ENCODE assay signal across 13 cellular contexts in genomic region chr7:134553976-134554375, GRCh38. TPM values are rescaled to one million over a fixed set of nuclear protein-coding genes. Genes with fewer than 3 reads are reported as not detected.
DNase-seq lines count a peak whose midpoint lies in the region; TF ChIP-seq lines count a peak whose summit lies in the region.
"Had no signal": no experiment of that assay in that cellular context is flagged by ENCODE, and none has a peak within 500 bp of the region (broad histone marks: within the 10 kb centered on the region; RNA-seq: fewer than 3 reads in every experiment).

No MANE protein-coding gene starts in this region.

- H3K4me3 Mint-ChIP-seq in CD4-positive, alpha-beta memory T cell: no peak overlapping the region
- H3K4me3 Mint-ChIP-seq: activated naive CD8-positive, alpha-beta T cell had no signal

- H3K4me1 ChIP-seq in OCI-LY3 (ENCODE audit: low read length) (peaks cover 30% of the 10 kb centered on the region), transverse colon (no peaks in the 10 kb centered on the region)
- H3K4me1 ChIP-seq in CD4-positive, alpha-beta memory T cell (ENCODE audit: insufficient read depth, low read length): no peaks in the 10 kb centered on the region
- H3K4me1 ChIP-seq: uterus had no signal

- H3K27me3 Mint-ChIP-seq in CD4-positive, alpha-beta memory T cell: peaks cover 8 to 17% of the 10 kb centered on the region in 2 donors

- no peak overlapping the region for H2AFZ ChIP-seq in OCI-LY3 (ENCODE audit: low read depth, low read length)

- TF ChIP-seq CTCF in OCI-LY3 (IDR thresholded peaks at IDR 0.05; ENCODE audit: low read depth, low read length) (peak; percentile 49), fibroblast of mammary gland (conservative IDR thresholded peaks at IDR 0.05; ENCODE audit: control insufficient read depth, insufficient read depth, low read depth, low read length) (peak; percentile 27), transverse colon (IDR thresholded peaks at IDR 0.05) (peak in 1 of 5 experiments; percentile 11)

- H3K36me3 ChIP-seq in OCI-LY3 (replicated peaks; ENCODE audit: low read depth, low read length): no peaks in the 10 kb centered on the region
- no peaks in the 10 kb centered on the region for H3K36me3 ChIP-seq in CD4-positive, alpha-beta memory T cell (ENCODE audit: insufficient read depth, low read length)
- H3K36me3 ChIP-seq in transverse colon: no peaks in the 10 kb centered on the region
- H3K36me3 ChIP-seq: uterus had no signal

- CTCF ChIA-PET in CD4-positive, alpha-beta memory T cell (lab: Charles Lee; ENCODE audit: partially characterized antibody): interaction anchor here (1.1 to 1.8 kb wide), 3 partner anchors 11 to 121 kb away, joined by 3 to 7 read pairs (median 5); no protein-coding TSS in a partner anchor

- peak; percentile 5 for DNase-seq in activated CD4-positive, alpha-beta T cell treated with anti-CD3 and anti-CD28 coated beads for 48 hours
- no peak for DNase-seq in activated CD4-positive, alpha-beta T cell treated with anti-CD3 and anti-CD28 coated beads, Interleukin-2, amount 50 U/mL, for 48 hours
- DNase-seq in fibroblast of mammary gland (ENCODE audit: low read depth): peak; percentile 17
- no peak for DNase-seq in CD4-positive, alpha-beta memory T cell
- no peak for DNase-seq in dedifferentiated amniotic fluid mesenchymal stem cell (ENCODE audit: extremely low spot score)
- DNase-seq in NK-92 treated with Interleukin-12 subunit alpha and Interleukin-12 subunit beta, amount 100 ng/mL, for 24 hours (lab: John Stamatoyannopoulos, UW): no peak
- no peak for DNase-seq in transverse colon
- DNase-seq: NCI-H1048, SIG-M5, uterus had no signal

- intact Hi-C loops in CD4-positive, alpha-beta memory T cell (cut with micrococcal nuclease): no loop called here
- intact Hi-C loops in transverse colon (cut with DNase I; ENCODE audit: low total_unique reads): no loop called here

- no peak overlapping the region for H3K9ac ChIP-seq in OCI-LY3 (ENCODE audit: low read length)

- H3K79me2 ChIP-seq in OCI-LY3 (ENCODE audit: low read length): no peaks in the 10 kb centered on the region

- H3K9me3 ChIP-seq in OCI-LY3 (ENCODE audit: insufficient read depth, low read length): no peaks in the 10 kb centered on the region
- H3K9me3 ChIP-seq in CD4-positive, alpha-beta memory T cell (ENCODE audit: control insufficient read depth in 1 of 2, low read length in 2 of 2): no peaks in the 10 kb centered on the region
- no peaks in the 10 kb centered on the region for H3K9me3 ChIP-seq in transverse colon
- H3K9me3 ChIP-seq: uterus had no signal

- in situ Hi-C loops in transverse colon (cut with MboI; ENCODE audit: low pct_ligation_motif_present in 1 of 4, low pct_unique_long_range_greater_than_20kb in 1 of 4, low sequenced_read_pairs in 3 of 4): no loop called here

- 57% methylated on average over 4 of the region's 4 CpGs; no CpG with 5 or more reads in 1 of the 2 donors for WGBS in transverse colon (ENCODE audit: low coverage in 1 of 2), 2 donors

- peak overlapping the region; percentile 44 for H3K4me2 ChIP-seq in OCI-LY3 (ENCODE audit: low read length)

- H4K20me1 ChIP-seq in OCI-LY3 (ENCODE audit: insufficient read depth, low read length): no peaks in the 10 kb centered on the region

- H3K27me3 ChIP-seq in OCI-LY3 (ENCODE audit: low read depth, low read length): peaks cover 16% of the 10 kb centered on the region
- H3K27me3 ChIP-seq in CD4-positive, alpha-beta memory T cell (ENCODE audit: insufficient read depth, low read length): no peaks in the 10 kb centered on the region
- H3K27me3 ChIP-seq in transverse colon: no peaks in the 10 kb centered on the region
- H3K27me3 ChIP-seq: uterus had no signal

- peaks cover 0 to 3% (median 0%) of the 10 kb centered on the region in 8 donors for H3K9me3 Mint-ChIP-seq in CD4-positive, alpha-beta memory T cell

- TF ChIP-seq POLR2A in transverse colon (IDR thresholded peaks at IDR 0.05): no peak

- 0 out of 2 replicates have a peak overlapping the region, but pooled peaks have one; percentile 6 for H3K4me3 ChIP-seq in OCI-LY3 (ENCODE audit: low read length)
- no peak overlapping the region for H3K4me3 ChIP-seq in fibroblast of mammary gland (ENCODE audit: control insufficient read depth, low read depth, low read length)
- no peak overlapping the region for H3K4me3 ChIP-seq in CD4-positive, alpha-beta memory T cell (ENCODE audit: low read length in 2 of 2)
- no peak overlapping the region for H3K4me3 ChIP-seq in transverse colon
- H3K4me3 ChIP-seq: uterus had no signal

- H3K27ac Mint-ChIP-seq in CD4-positive, alpha-beta memory T cell: no peak overlapping the region
- H3K27ac Mint-ChIP-seq: activated naive CD8-positive, alpha-beta T cell had no signal

- TF ChIP-seq EP300 in transverse colon (IDR thresholded peaks at IDR 0.05; ENCODE audit: low read depth): no peak

- H3K27ac ChIP-seq in OCI-LY3 (ENCODE audit: low read length) (no peak overlapping the region), transverse colon (no peak overlapping the region)
- H3K27ac ChIP-seq in CD4-positive, alpha-beta memory T cell (ENCODE audit: low read depth, low read length): no peak overlapping the region
- H3K27ac ChIP-seq: uterus had no signal

- H3K36me3 Mint-ChIP-seq in CD4-positive, alpha-beta memory T cell: no peaks in the 10 kb centered on the region
- H3K36me3 Mint-ChIP-seq: activated naive CD8-positive, alpha-beta T cell had no signal

- POLR2A ChIA-PET in CD4-positive, alpha-beta memory T cell (lab: Charles Lee; ENCODE audit: partially characterized antibody): no interaction called here

- peaks cover 0 to 2% (median 0%) of the 10 kb centered on the region in 4 donors for H3K4me1 Mint-ChIP-seq in CD4-positive, alpha-beta memory T cell

RNA-seq across cellular contexts. Expression of gene AKR1B15, which starts 5.1 kb away (rescaled TPM):
- total RNA-seq in CD4-positive, alpha-beta memory T cell: not detected
- not detected for polyA plus RNA-seq in CD4-positive, alpha-beta memory T cell
- under 1 TPM in 1 of 4 donors, not detected in 3; 0.48 TPM for total RNA-seq in transverse colon
- total RNA-seq: liver, uterus had no signal

RNA-seq across cellular contexts. Expression of gene AKR1B10, which starts 26.6 kb away (rescaled TPM):
- total RNA-seq in CD4-positive, alpha-beta memory T cell: not detected
- not detected for polyA plus RNA-seq in CD4-positive, alpha-beta memory T cell
- total RNA-seq in transverse colon: 100 to 1,000 TPM in 3 of 4 donors, 10 to 100 TPM in 1; 68.1 to 311 (median 260) TPM

Comparison
In these comparisons a context has a peak if more than half of its experiments do, and no peak if none do; other contexts are left out.
1. DNase-seq: peak in activated CD4-positive, alpha-beta T cell treated with anti-CD3 and anti-CD28 coated beads for 48 hours (single experiment) and fibroblast of mammary gland (single experiment); none in activated CD4-positive, alpha-beta T cell treated with anti-CD3 and anti-CD28 coated beads, Interleukin-2, amount 50 U/mL, for 48 hours (0 of 2), CD4-positive, alpha-beta memory T cell (0 of 5), dedifferentiated amniotic fluid mesenchymal stem cell (single experiment), NK-92 treated with Interleukin-12 subunit alpha and Interleukin-12 subunit beta, amount 100 ng/mL, for 24 hours (single experiment) and transverse colon (single experiment).
2. RNA of gene AKR1B10, which starts 26.6 kb away (total RNA-seq): 68.1 to 311 TPM in transverse colon; not detected in CD4-positive, alpha-beta memory T cell; every median in the first group is over 10 times any median in the second.